ENCODE assay signal across 1 cellular context in genomic region chr4:106287353-106287969, GRCh38.
TF ChIP-seq lines count a peak whose summit lies in the region.

No MANE protein-coding gene starts in this region.

TF ChIP-seq in IMR-90, 13 proteins besides CTCF, POLR2A, EP300 and RAD21 (continued from another document):
- peak; percentile 96 for TF ChIP-seq MAZ (IDR thresholded peaks at IDR 0.05; ENCODE audit: borderline replicate concordance, low read depth, low read length)
- no peak for TF ChIP-seq CHD1 (IDR thresholded peaks at IDR 0.05; ENCODE audit: low read depth, low read length)
- TF ChIP-seq SMC3 (IDR thresholded peaks at IDR 0.05; ENCODE audit: low read depth, low read length), result no peak
- TF ChIP-seq, protein P1, sequence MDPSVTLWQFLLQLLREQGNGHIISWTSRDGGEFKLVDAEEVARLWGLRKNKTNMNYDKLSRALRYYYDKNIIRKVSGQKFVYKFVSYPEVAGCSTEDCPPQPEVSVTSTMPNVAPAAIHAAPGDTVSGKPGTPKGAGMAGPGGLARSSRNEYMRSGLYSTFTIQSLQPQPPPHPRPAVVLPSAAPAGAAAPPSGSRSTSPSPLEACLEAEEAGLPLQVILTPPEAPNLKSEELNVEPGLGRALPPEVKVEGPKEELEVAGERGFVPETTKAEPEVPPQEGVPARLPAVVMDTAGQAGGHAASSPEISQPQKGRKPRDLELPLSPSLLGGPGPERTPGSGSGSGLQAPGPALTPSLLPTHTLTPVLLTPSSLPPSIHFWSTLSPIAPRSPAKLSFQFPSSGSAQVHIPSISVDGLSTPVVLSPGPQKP (IDR thresholded peaks at IDR 0.05; ENCODE audit: borderline replicate concordance, low read depth, low read length), result no peak
- peak; percentile 54; the same call in 1 of the 2 replicates for TF ChIP-seq MAFK (IDR thresholded peaks at IDR 0.05; ENCODE audit: low read depth, low read length)
- TF ChIP-seq MXI1 (IDR thresholded peaks at IDR 0.05; ENCODE audit: borderline replicate concordance, low read depth, low read length), result 0 out of 2 replicates have a peak, but pooled peaks have one; percentile 61
- peak; percentile 79 for TF ChIP-seq NFE2L2 (IDR thresholded peaks at IDR 0.05; ENCODE audit: low read depth, low read length)
- peak; percentile 99 for TF ChIP-seq CEBPB (IDR thresholded peaks at IDR 0.05; ENCODE audit: low read depth, low read length)
